Comparison of ENCODE assay signal across 8 cellular contexts in genomic region chr2:27133195-27133875, GRCh38. TPM values are rescaled to one million over a fixed set of nuclear protein-coding genes. Genes with fewer than 3 reads are reported as not detected.
DNase-seq lines count a peak whose midpoint lies in the region; ATAC-seq, FAIRE-seq and TF ChIP-seq lines count a peak whose summit lies in the region.

No MANE protein-coding gene starts in this region.

- CTCF ChIA-PET in HepG2 (lab: Yijun Ruan, JAX; ENCODE audit: low intra/inter-chr PET ratio, low total read pairs): interaction anchor here (1.8 kb wide), 1 partner anchor 58 kb away, joined by 10 read pairs; no protein-coding TSS in a partner anchor

- POLR2A ChIA-PET in HepG2 (lab: Yijun Ruan, JAX): interaction anchor here (0.9 to 3.6 kb wide), 23 partner anchors 9 to 130 kb away, joined by 3 to 76 read pairs (median 7); partner anchors contain the start of genes ABHD1, AGBL5, ATRAID and CGREF1

- H3K79me2 ChIP-seq in astrocyte (ENCODE audit: insufficient read depth, low read length) (peaks cover 26% of the 10 kb centered on the region), HepG2 (ENCODE audit: insufficient read depth, low read length) (peaks cover 22% of the 10 kb centered on the region)

- H3K9ac ChIP-seq in astrocyte (ENCODE audit: low read length) (peak overlapping the region; percentile 93), HepG2 (ENCODE audit: insufficient read depth, low read depth, low read length) (peak overlapping the region; percentile 98), subcutaneous abdominal adipose tissue (ENCODE audit: low read length in 5 of 5) (peak overlapping the region in 4 of 5 donors; percentile 89 to 96 (median 91))

- peaks cover 40% of the 10 kb centered on the region for H4K20me1 ChIP-seq in astrocyte (ENCODE audit: insufficient read depth, low read length)
- H4K20me1 ChIP-seq in HepG2 (ENCODE audit: insufficient read depth, low read length): no peaks in the 10 kb centered on the region; the same call in 1 of the 2 replicates

- peaks cover 10 to 18% (median 14%) of the 10 kb centered on the region in 3 donors for H3K4me1 Mint-ChIP-seq in IgD-negative memory B cell
- peaks cover 6% of the 10 kb centered on the region for H3K4me1 Mint-ChIP-seq in astrocyte (ENCODE audit: low read depth, unreplicated experiment)

- DNase-seq in A172 (ENCODE audit: low spot score) (peak; percentile 10), astrocyte (ENCODE audit: low read depth) (no peak), HepG2 (ENCODE audit: low spot score) (no peak), NCI-H1105 treated with DMSO at 0.1 percent for 48 hours (lab: John Stamatoyannopoulos, UW) (no peak), NCI-H748 (lab: John Stamatoyannopoulos, UW; ENCODE audit: unreplicated experiment) (no peak)

- intact Hi-C loops in HepG2 (cut with micrococcal nuclease; ENCODE audit: unreplicated experiment): no loop called here

- H3K36me3 ChIP-seq in astrocyte (ENCODE audit: insufficient read depth, low read length) (peaks cover 8% of the 10 kb centered on the region), HepG2 (replicated peaks in 1 of 2; ENCODE audit: control insufficient read depth in 1 of 2, insufficient read depth in 2 of 2, low read length in 2 of 2) (peaks cover 20 to 34% of the 10 kb centered on the region in 2 experiments), subcutaneous abdominal adipose tissue (ENCODE audit: control insufficient read depth in 5 of 5, insufficient read depth in 5 of 5, low read length in 5 of 5) (peaks cover 0 to 42% (median 35%) of the 10 kb centered on the region in 5 donors)

- H3K4me3 ChIP-seq in astrocyte (ENCODE audit: insufficient read depth, low read depth, low read length) (peak overlapping the region; percentile 82), HepG2 (replicated peaks in 1 of 3; ENCODE audit: insufficient read depth in 1 of 3, low read depth in 2 of 3, low read length in 3 of 3) (peak overlapping the region; percentile 92 to 100 (median 96)), subcutaneous abdominal adipose tissue (ENCODE audit: low read depth in 1 of 5, low read length in 5 of 5) (peak overlapping the region; percentile 80 to 93 (median 89))

- H3K27ac ChIP-seq in astrocyte (ENCODE audit: low read depth, low read length): no peak overlapping the region
- H3K27ac ChIP-seq in HepG2 (ENCODE audit: extremely low read length, insufficient read depth, low read length): peak overlapping the region; percentile 72
- peak overlapping the region; percentile 34 for H3K27ac ChIP-seq in subcutaneous abdominal adipose tissue (ENCODE audit: low read depth, low read length)

- no peak overlapping the region for H2AFZ ChIP-seq in astrocyte (ENCODE audit: low read depth, low read length)
- H2AFZ ChIP-seq in HepG2 (ENCODE audit: low read length): no peak overlapping the region

- in situ Hi-C loops in HepG2 (cut with HindIII; ENCODE audit: extremely low pct_ligation_motif_present, low pct_unique_long_range_greater_than_20kb): no loop called here

- H3K9me3 ChIP-seq in astrocyte (ENCODE audit: insufficient read depth, low read depth, low read length) (no peaks in the 10 kb centered on the region), HepG2 (ENCODE audit: low read length) (no peaks in the 10 kb centered on the region), subcutaneous abdominal adipose tissue (ENCODE audit: control insufficient read depth in 5 of 5, low read length in 5 of 5) (no peaks in the 10 kb centered on the region)

- H3K4me3 Mint-ChIP-seq in IgD-negative memory B cell: peak overlapping the region; percentile 90 to 98 (median 94)
- peak overlapping the region; percentile 93 for H3K4me3 Mint-ChIP-seq in astrocyte (ENCODE audit: unreplicated experiment)

- peak overlapping the region; percentile 86 to 99 (median 98) for H3K27ac Mint-ChIP-seq in IgD-negative memory B cell
- no peak overlapping the region for H3K27ac Mint-ChIP-seq in astrocyte (ENCODE audit: unreplicated experiment)

- no peak for TF ChIP-seq POLR2A in HepG2 (IDR thresholded peaks at IDR 0.05; ENCODE audit: insufficient read depth in 1 of 2, low read depth in 2 of 2, low read length in 2 of 2)

- WGBS in HepG2 (ENCODE audit: low lambda C conversion rate): 43% methylated on average over 14 of the region's 14 CpGs

- H3K4me1 ChIP-seq in astrocyte (ENCODE audit: insufficient read depth, low read length) (peaks cover 9% of the 10 kb centered on the region), HepG2 (ENCODE audit: insufficient read depth, low read length) (peaks cover 44% of the 10 kb centered on the region), subcutaneous abdominal adipose tissue (ENCODE audit: control insufficient read depth in 5 of 5, insufficient read depth in 5 of 5, low read length in 5 of 5) (peaks cover 0 to 25% (median 23%) of the 10 kb centered on the region in 5 donors)

- H3K27me3 Mint-ChIP-seq in IgD-negative memory B cell (peaks cover 1% of the 10 kb centered on the region), astrocyte (ENCODE audit: low read depth, unreplicated experiment) (peaks cover 6% of the 10 kb centered on the region)

- H3K27me3 ChIP-seq in astrocyte (ENCODE audit: insufficient read depth, low read length) (no peaks in the 10 kb centered on the region), HepG2 (ENCODE audit: control insufficient read depth in 1 of 2, insufficient read depth in 2 of 2, low read length in 2 of 2) (peaks cover 3 to 6% of the 10 kb centered on the region in 2 experiments; a peak in 2 of 5 replicates), subcutaneous abdominal adipose tissue (ENCODE audit: control insufficient read depth in 5 of 5, insufficient read depth in 4 of 5, low read length in 5 of 5) (no peaks in the 10 kb centered on the region)

- H3K4me2 ChIP-seq in astrocyte (ENCODE audit: low read length): peak overlapping the region; percentile 94
- H3K4me2 ChIP-seq in HepG2 (ENCODE audit: low read depth, low read length): peak overlapping the region; percentile 96

- H3K36me3 Mint-ChIP-seq in IgD-negative memory B cell: peaks cover 2% of the 10 kb centered on the region
- peaks cover 12% of the 10 kb centered on the region for H3K36me3 Mint-ChIP-seq in astrocyte (ENCODE audit: low read depth, unreplicated experiment)

- no peak for ATAC-seq in HepG2
- ATAC-seq in HG02588 (IDR thresholded peaks at IDR 0.05; ENCODE audit: unreplicated experiment): no peak

- no peak for TF ChIP-seq RAD21 in HepG2 (CRISPR knock-in tag; IDR thresholded peaks at IDR 0.05)

- no peaks in the 10 kb centered on the region for H3K9me3 Mint-ChIP-seq in IgD-negative memory B cell
- no peaks in the 10 kb centered on the region for H3K9me3 Mint-ChIP-seq in astrocyte (ENCODE audit: unreplicated experiment)

- TSS peak; percentile 56 for BruUV-seq in HepG2 (replicated peaks; lab: Mats Ljungman, UMichigan)

- no peak for TF ChIP-seq EP300 in HepG2 (IDR thresholded peaks at IDR 0.05; ENCODE audit: low read depth in 2 of 2, low read length in 2 of 2)
- no peak for TF ChIP-seq EP300 in HepG2 (CRISPR knock-in tag; IDR thresholded peaks at IDR 0.05; ENCODE audit: borderline replicate concordance)

- TF ChIP-seq CTCF in astrocyte (IDR thresholded peaks at IDR 0.05; ENCODE audit: insufficient read depth, low read depth, low read length) (no peak), HepG2 (CRISPR knock-in tag; IDR thresholded peaks at IDR 0.05) (no peak)

- FAIRE-seq in astrocyte (lab: Jason Lieb, UNC) (no peak), HepG2 (lab: Jason Lieb, UNC) (no peak)

RNA-seq across cellular contexts. Expression of gene PREB, which starts 1.1 kb away (rescaled TPM):
- 79.5 and 89.2 TPM in 2 replicates for total RNA-seq in A172 (2014; rRNA removed; shearing (Covaris generic))
- polyA plus RNA-seq in IgD-negative memory B cell (62.2 TPM), HepG2 (2011; rRNA removed) (192 and 208 TPM in 2 replicates)
- total RNA-seq in astrocyte (48.9 and 49.2 TPM in 2 replicates), HepG2 (2016; rRNA removed; fragmentation: Illumina TruSeq; extraction: Trizol) (112 and 119 TPM in 2 replicates)
- total RNA-seq in HepG2 (2016; cell fraction: cytosol; rRNA removed; fragmentation: Illumina TruSeq; extraction: Trizol; ENCODE audit: low read depth): 39.9 and 63.7 TPM in 2 replicates
- 110 and 115 TPM in 2 replicates for total RNA-seq in HepG2 (2016; cell fraction: insoluble cytoplasmic fraction; rRNA removed; fragmentation: Illumina TruSeq; extraction: Trizol)
- 96.6 and 139 TPM in 2 replicates for total RNA-seq in HepG2 (2016; cell fraction: membrane; rRNA removed; fragmentation: Illumina TruSeq; extraction: Trizol)
- 53.1 and 57.3 TPM in 2 replicates for total RNA-seq in HepG2 (2016; cell fraction: nucleus; rRNA removed; fragmentation: Illumina TruSeq; extraction: Trizol)
- 183 and 221 TPM in 2 replicates for polyA plus RNA-seq in HepG2 (2011; cell fraction: cytosol; rRNA removed)
- polyA plus RNA-seq in HepG2 (2011; cell fraction: nucleus; rRNA removed): 169 and 222 TPM in 2 replicates
- 99.5 and 112 TPM in 2 replicates for polyA plus RNA-seq in HepG2 (2012)
- polyA plus RNA-seq in HepG2 (2016; cell fraction: cytosol; fragmentation: Illumina TruSeq; extraction: Trizol; ENCODE audit: low read depth): 38.3 and 64.2 TPM in 2 replicates
- polyA plus RNA-seq in HepG2 (2016; cell fraction: insoluble cytoplasmic fraction; fragmentation: Illumina TruSeq; extraction: Trizol; ENCODE audit: low read depth): 119 and 122 TPM in 2 replicates
- 80.1 and 115 TPM in 2 replicates for polyA plus RNA-seq in HepG2 (2016; cell fraction: membrane; fragmentation: Illumina TruSeq; extraction: Trizol; ENCODE audit: low read depth)
- 90.6 and 93.2 TPM in 2 replicates for polyA plus RNA-seq in HepG2 (2016; cell fraction: nucleus; fragmentation: Illumina TruSeq; extraction: Trizol; ENCODE audit: insufficient read depth, low read depth)
- polyA minus RNA-seq in HepG2 (2011; rRNA and poly(A)+ RNA removed; ENCODE audit: low replicate concordance): 178 and 487 TPM in 2 replicates
- polyA minus RNA-seq in HepG2 (2011; cell fraction: cytosol; rRNA and poly(A)+ RNA removed): 57.6 and 60.2 TPM in 2 replicates
- polyA minus RNA-seq in HepG2 (2011; cell fraction: nucleus; rRNA and poly(A)+ RNA removed): 52.7 and 73.4 TPM in 2 replicates

RNA-seq across cellular contexts. Expression of gene PRR30, which starts 5.9 kb away (rescaled TPM):
- not detected in 2 replicates for total RNA-seq in A172 (2014; rRNA removed; shearing (Covaris generic))
- polyA plus RNA-seq in IgD-negative memory B cell (not detected), HepG2 (2011; rRNA removed) (not detected in 2 replicates)
- total RNA-seq in astrocyte (not detected in 2 replicates), HepG2 (2016; rRNA removed; fragmentation: Illumina TruSeq; extraction: Trizol) (not detected in 2 replicates)
- not detected in 2 replicates for total RNA-seq in HepG2 (2016; cell fraction: cytosol; rRNA removed; fragmentation: Illumina TruSeq; extraction: Trizol; ENCODE audit: low read depth)
- total RNA-seq in HepG2 (2016; cell fraction: insoluble cytoplasmic fraction; rRNA removed; fragmentation: Illumina TruSeq; extraction: Trizol): not detected in 2 replicates
- total RNA-seq in HepG2 (2016; cell fraction: membrane; rRNA removed; fragmentation: Illumina TruSeq; extraction: Trizol): not detected in 2 replicates
- total RNA-seq in HepG2 (2016; cell fraction: nucleus; rRNA removed; fragmentation: Illumina TruSeq; extraction: Trizol): not detected in 2 replicates
- polyA plus RNA-seq in HepG2 (2011; cell fraction: cytosol; rRNA removed): not detected in 2 replicates
- not detected in 2 replicates for polyA plus RNA-seq in HepG2 (2011; cell fraction: nucleus; rRNA removed)
- not detected in 2 replicates for polyA plus RNA-seq in HepG2 (2012)
- polyA plus RNA-seq in HepG2 (2016; cell fraction: cytosol; fragmentation: Illumina TruSeq; extraction: Trizol; ENCODE audit: low read depth): not detected in 2 replicates
- not detected in 2 replicates for polyA plus RNA-seq in HepG2 (2016; cell fraction: insoluble cytoplasmic fraction; fragmentation: Illumina TruSeq; extraction: Trizol; ENCODE audit: low read depth)
- not detected in 2 replicates for polyA plus RNA-seq in HepG2 (2016; cell fraction: membrane; fragmentation: Illumina TruSeq; extraction: Trizol; ENCODE audit: low read depth)
- polyA plus RNA-seq in HepG2 (2016; cell fraction: nucleus; fragmentation: Illumina TruSeq; extraction: Trizol; ENCODE audit: insufficient read depth, low read depth): not detected in 2 replicates
- polyA minus RNA-seq in HepG2 (2011; rRNA and poly(A)+ RNA removed; ENCODE audit: low replicate concordance): not detected in 2 replicates
- polyA minus RNA-seq in HepG2 (2011; cell fraction: cytosol; rRNA and poly(A)+ RNA removed): not detected in 2 replicates
- polyA minus RNA-seq in HepG2 (2011; cell fraction: nucleus; rRNA and poly(A)+ RNA removed): not detected in 2 replicates

RNA-seq across cellular contexts. Expression of gene ABHD1, which starts 9.7 kb away (rescaled TPM):
- total RNA-seq in A172 (2014; rRNA removed; shearing (Covaris generic)): 2.2 TPM in 1 of 2 replicates, not detected in the other
- 0.35 TPM for polyA plus RNA-seq in IgD-negative memory B cell
- total RNA-seq in astrocyte: not detected in 2 replicates
- total RNA-seq in HepG2 (2016; rRNA removed; fragmentation: Illumina TruSeq; extraction: Trizol): 0.04 TPM in 1 of 2 replicates, not detected in the other
- total RNA-seq in HepG2 (2016; cell fraction: cytosol; rRNA removed; fragmentation: Illumina TruSeq; extraction: Trizol; ENCODE audit: low read depth): 0.40 and 0.44 TPM in 2 replicates
- 0.15 and 0.22 TPM in 2 replicates for total RNA-seq in HepG2 (2016; cell fraction: insoluble cytoplasmic fraction; rRNA removed; fragmentation: Illumina TruSeq; extraction: Trizol)
- total RNA-seq in HepG2 (2016; cell fraction: membrane; rRNA removed; fragmentation: Illumina TruSeq; extraction: Trizol): 0.28 and 0.52 TPM in 2 replicates
- not detected in 2 replicates for total RNA-seq in HepG2 (2016; cell fraction: nucleus; rRNA removed; fragmentation: Illumina TruSeq; extraction: Trizol)
- 0.81 and 0.85 TPM in 2 replicates for polyA plus RNA-seq in HepG2 (2011; rRNA removed)
- 0.62 and 0.63 TPM in 2 replicates for polyA plus RNA-seq in HepG2 (2011; cell fraction: cytosol; rRNA removed)
- 3.5 and 4.0 TPM in 2 replicates for polyA plus RNA-seq in HepG2 (2011; cell fraction: nucleus; rRNA removed)
- 1.7 and 1.8 TPM in 2 replicates for polyA plus RNA-seq in HepG2 (2012)
- 0.51 and 0.72 TPM in 2 replicates for polyA plus RNA-seq in HepG2 (2016; cell fraction: cytosol; fragmentation: Illumina TruSeq; extraction: Trizol; ENCODE audit: low read depth)
- polyA plus RNA-seq in HepG2 (2016; cell fraction: insoluble cytoplasmic fraction; fragmentation: Illumina TruSeq; extraction: Trizol; ENCODE audit: low read depth): not detected in 2 replicates
- 0.34 and 0.47 TPM in 2 replicates for polyA plus RNA-seq in HepG2 (2016; cell fraction: membrane; fragmentation: Illumina TruSeq; extraction: Trizol; ENCODE audit: low read depth)
- polyA plus RNA-seq in HepG2 (2016; cell fraction: nucleus; fragmentation: Illumina TruSeq; extraction: Trizol; ENCODE audit: insufficient read depth, low read depth): 0.69 TPM in 1 of 2 replicates, not detected in the other
- polyA minus RNA-seq in HepG2 (2011; rRNA and poly(A)+ RNA removed; ENCODE audit: low replicate concordance): 0.72 TPM in 1 of 2 replicates, not detected in the other
- polyA minus RNA-seq in HepG2 (2011; cell fraction: cytosol; rRNA and poly(A)+ RNA removed): not detected in 2 replicates
- polyA minus RNA-seq in HepG2 (2011; cell fraction: nucleus; rRNA and poly(A)+ RNA removed): 0.26 and 1.4 TPM in 2 replicates

RNA-seq across cellular contexts. Expression of gene CGREF1, which starts 14.4 kb away (rescaled TPM):
- total RNA-seq in A172 (2014; rRNA removed; shearing (Covaris generic)): 0.17 and 0.40 TPM in 2 replicates
- polyA plus RNA-seq in IgD-negative memory B cell: not detected
- total RNA-seq in astrocyte: 1.8 and 3.0 TPM in 2 replicates
- 7.0 and 13.9 TPM in 2 replicates for total RNA-seq in HepG2 (2016; rRNA removed; fragmentation: Illumina TruSeq; extraction: Trizol)
- 7.2 and 7.6 TPM in 2 replicates for total RNA-seq in HepG2 (2016; cell fraction: cytosol; rRNA removed; fragmentation: Illumina TruSeq; extraction: Trizol; ENCODE audit: low read depth)
- 6.8 and 14.7 TPM in 2 replicates for total RNA-seq in HepG2 (2016; cell fraction: insoluble cytoplasmic fraction; rRNA removed; fragmentation: Illumina TruSeq; extraction: Trizol)
- 9.9 and 14.3 TPM in 2 replicates for total RNA-seq in HepG2 (2016; cell fraction: membrane; rRNA removed; fragmentation: Illumina TruSeq; extraction: Trizol)
- 11.7 and 13.6 TPM in 2 replicates for total RNA-seq in HepG2 (2016; cell fraction: nucleus; rRNA removed; fragmentation: Illumina TruSeq; extraction: Trizol)
- 23.4 and 30.8 TPM in 2 replicates for polyA plus RNA-seq in HepG2 (2011; rRNA removed)
- 26.4 and 27.5 TPM in 2 replicates for polyA plus RNA-seq in HepG2 (2011; cell fraction: cytosol; rRNA removed)
- polyA plus RNA-seq in HepG2 (2011; cell fraction: nucleus; rRNA removed): 30.3 and 37.8 TPM in 2 replicates
- polyA plus RNA-seq in HepG2 (2012): 29.7 and 31.5 TPM in 2 replicates
- 9.6 and 11.3 TPM in 2 replicates for polyA plus RNA-seq in HepG2 (2016; cell fraction: cytosol; fragmentation: Illumina TruSeq; extraction: Trizol; ENCODE audit: low read depth)
- 9.2 and 9.7 TPM in 2 replicates for polyA plus RNA-seq in HepG2 (2016; cell fraction: insoluble cytoplasmic fraction; fragmentation: Illumina TruSeq; extraction: Trizol; ENCODE audit: low read depth)
- 12.0 and 14.2 TPM in 2 replicates for polyA plus RNA-seq in HepG2 (2016; cell fraction: membrane; fragmentation: Illumina TruSeq; extraction: Trizol; ENCODE audit: low read depth)
- polyA plus RNA-seq in HepG2 (2016; cell fraction: nucleus; fragmentation: Illumina TruSeq; extraction: Trizol; ENCODE audit: insufficient read depth, low read depth): 23.5 and 24.6 TPM in 2 replicates
- polyA minus RNA-seq in HepG2 (2011; rRNA and poly(A)+ RNA removed; ENCODE audit: low replicate concordance): 0.09 and 14.9 TPM in 2 replicates
- 5.9 and 7.1 TPM in 2 replicates for polyA minus RNA-seq in HepG2 (2011; cell fraction: cytosol; rRNA and poly(A)+ RNA removed)
- polyA minus RNA-seq in HepG2 (2011; cell fraction: nucleus; rRNA and poly(A)+ RNA removed): 10.7 and 13.8 TPM in 2 replicates

RNA-seq across cellular contexts. Expression of gene TCF23, which starts 15.5 kb away (rescaled TPM):
- not detected in 2 replicates for total RNA-seq in A172 (2014; rRNA removed; shearing (Covaris generic))
- polyA plus RNA-seq in IgD-negative memory B cell (not detected), HepG2 (2011; rRNA removed) (1.4 TPM in 2 replicates)
- total RNA-seq in astrocyte (not detected in 2 replicates), HepG2 (2016; rRNA removed; fragmentation: Illumina TruSeq; extraction: Trizol) (0.02 and 0.04 TPM in 2 replicates)
- total RNA-seq in HepG2 (2016; cell fraction: cytosol; rRNA removed; fragmentation: Illumina TruSeq; extraction: Trizol; ENCODE audit: low read depth): not detected in 2 replicates
- total RNA-seq in HepG2 (2016; cell fraction: insoluble cytoplasmic fraction; rRNA removed; fragmentation: Illumina TruSeq; extraction: Trizol): 0.15 TPM in 1 of 2 replicates, not detected in the other
- total RNA-seq in HepG2 (2016; cell fraction: membrane; rRNA removed; fragmentation: Illumina TruSeq; extraction: Trizol): not detected in 2 replicates
- not detected in 2 replicates for total RNA-seq in HepG2 (2016; cell fraction: nucleus; rRNA removed; fragmentation: Illumina TruSeq; extraction: Trizol)
- 0.98 and 1.1 TPM in 2 replicates for polyA plus RNA-seq in HepG2 (2011; cell fraction: cytosol; rRNA removed)
- polyA plus RNA-seq in HepG2 (2011; cell fraction: nucleus; rRNA removed): 1.7 and 2.0 TPM in 2 replicates
- polyA plus RNA-seq in HepG2 (2012): 0.80 and 1.5 TPM in 2 replicates
- not detected in 2 replicates for polyA plus RNA-seq in HepG2 (2016; cell fraction: cytosol; fragmentation: Illumina TruSeq; extraction: Trizol; ENCODE audit: low read depth)
- polyA plus RNA-seq in HepG2 (2016; cell fraction: insoluble cytoplasmic fraction; fragmentation: Illumina TruSeq; extraction: Trizol; ENCODE audit: low read depth): not detected in 2 replicates
- polyA plus RNA-seq in HepG2 (2016; cell fraction: membrane; fragmentation: Illumina TruSeq; extraction: Trizol; ENCODE audit: low read depth): not detected in 2 replicates
- 0.12 TPM in 1 of 2 replicates, not detected in the other for polyA plus RNA-seq in HepG2 (2016; cell fraction: nucleus; fragmentation: Illumina TruSeq; extraction: Trizol; ENCODE audit: insufficient read depth, low read depth)
- 1.3 TPM in 1 of 2 replicates, not detected in the other for polyA minus RNA-seq in HepG2 (2011; rRNA and poly(A)+ RNA removed; ENCODE audit: low replicate concordance)
- polyA minus RNA-seq in HepG2 (2011; cell fraction: cytosol; rRNA and poly(A)+ RNA removed): 0.49 and 0.70 TPM in 2 replicates
- polyA minus RNA-seq in HepG2 (2011; cell fraction: nucleus; rRNA and poly(A)+ RNA removed): 0.52 and 0.62 TPM in 2 replicates
